19 cellular contexts compared by ENCODE assay signal in genomic region chr14:43687866-43688265, GRCh38.
DNase-seq lines count a peak whose midpoint lies in the region; ATAC-seq, FAIRE-seq and TF ChIP-seq lines count a peak whose summit lies in the region.
"Had no signal": no experiment of that assay in that cellular context is flagged by ENCODE, and none has a peak within 500 bp of the region (broad histone marks: within the 10 kb centered on the region; RNA-seq: fewer than 3 reads in every experiment).

No MANE protein-coding gene starts in this region.

- no peak for ATAC-seq in WTC11
- ATAC-seq in GM19035 (IDR thresholded peaks at IDR 0.05; ENCODE audit: unreplicated experiment): no peak
- ATAC-seq: activated CD4-positive, CD25-positive, alpha-beta regulatory T cell treated with anti-CD3 and anti-CD28 coated beads, Interleukin-2, amount 50 U/mL, for 24 hours had no signal

- POLR2A ChIA-PET in WTC11 (lab: Charles Lee): no interaction called here

- H3K9me3 Mint-ChIP-seq in WTC11: peaks cover 5% of the 10 kb centered on the region
- H3K9me3 Mint-ChIP-seq: activated naive CD4-positive, alpha-beta T cell treated with anti-CD3 and anti-CD28 coated beads, Interleukin-2, amount 50 U/mL, for 24 hours had no signal

- TF ChIP-seq POLR2A in vagina (IDR thresholded peaks at IDR 0.05): no peak

- no peak overlapping the region for H3K4me3 Mint-ChIP-seq in WTC11
- H3K4me3 Mint-ChIP-seq: activated naive CD4-positive, alpha-beta T cell treated with anti-CD3 and anti-CD28 coated beads, Interleukin-2, amount 50 U/mL, for 24 hours; central memory CD8-positive, alpha-beta T cell had no signal

- CTCF ChIA-PET in WTC11 (lab: Charles Lee): no interaction called here

- no peak for FAIRE-seq in RCC 7860 (lab: Jason Lieb, UNC)
- FAIRE-seq: small intestine had no signal

- H3K4me3 ChIP-seq in AG10803 (ENCODE audit: low read length): no peak overlapping the region
- H3K4me3 ChIP-seq in fibroblast of mammary gland (ENCODE audit: control insufficient read depth, low read depth, low read length): no peak overlapping the region
- no peak overlapping the region for H3K4me3 ChIP-seq in vagina
- H3K4me3 ChIP-seq: PC-9 had no signal

- no peaks in the 10 kb centered on the region for H3K27me3 Mint-ChIP-seq in WTC11 (ENCODE audit: low read depth)
- H3K27me3 Mint-ChIP-seq: activated naive CD4-positive, alpha-beta T cell treated with anti-CD3 and anti-CD28 coated beads, Interleukin-2, amount 50 U/mL, for 24 hours; central memory CD8-positive, alpha-beta T cell had no signal

- H3K4me1 Mint-ChIP-seq in WTC11: no peaks in the 10 kb centered on the region
- H3K4me1 Mint-ChIP-seq: activated naive CD4-positive, alpha-beta T cell treated with anti-CD3 and anti-CD28 coated beads, Interleukin-2, amount 50 U/mL, for 24 hours; central memory CD8-positive, alpha-beta T cell had no signal

- TF ChIP-seq CTCF in AG10803 (conservative IDR thresholded peaks at IDR 0.05; ENCODE audit: low read length): no peak
- TF ChIP-seq CTCF in fibroblast of mammary gland (conservative IDR thresholded peaks at IDR 0.05; ENCODE audit: control insufficient read depth, insufficient read depth, low read depth, low read length): no peak
- TF ChIP-seq CTCF in vagina (IDR thresholded peaks at IDR 0.05): no peak
- TF ChIP-seq CTCF in WTC11 (IDR thresholded peaks at IDR 0.05): no peak

- no peaks in the 10 kb centered on the region for H3K9me3 ChIP-seq in vagina
- H3K9me3 ChIP-seq: neutrophil had no signal

- H3K27ac Mint-ChIP-seq in WTC11: no peak overlapping the region
- H3K27ac Mint-ChIP-seq: activated naive CD4-positive, alpha-beta T cell treated with anti-CD3 and anti-CD28 coated beads, Interleukin-2, amount 50 U/mL, for 24 hours had no signal

- peak; percentile 1 for DNase-seq in AG10803 (ENCODE audit: low read depth)
- peak; percentile 3 for DNase-seq in RCC 7860 (ENCODE audit: low spot score)
- peak; percentile 47 for DNase-seq in fibroblast of mammary gland (ENCODE audit: low read depth)
- DNase-seq in non-pigmented ciliary epithelial cell (ENCODE audit: low read depth): peak; percentile 24
- DNase-seq in COR-L47 (lab: John Stamatoyannopoulos, UW): no peak
- no peak for DNase-seq in vagina (ENCODE audit: extremely low spot score in 2 of 2)
- no peak for DNase-seq in WTC11 (ENCODE audit: low spot score)
- DNase-seq: DMS153; H7; KBM-7; NCI-H526; small intestine; stimulated activated naive CD4-positive, alpha-beta T cell treated with Interleukin-2 at 50 U/mL for 16 hours had no signal

- H3K4me1 ChIP-seq in vagina: peaks cover 5% of the 10 kb centered on the region

- intact Hi-C loops in vagina (cut with DNase I): no loop called here

- H3K36me3 Mint-ChIP-seq in WTC11: no peaks in the 10 kb centered on the region
- H3K36me3 Mint-ChIP-seq: activated naive CD4-positive, alpha-beta T cell treated with anti-CD3 and anti-CD28 coated beads, Interleukin-2, amount 50 U/mL, for 24 hours had no signal

- H3K36me3 ChIP-seq in vagina: no peaks in the 10 kb centered on the region
- H3K36me3 ChIP-seq: neutrophil had no signal

- no peak overlapping the region for H3K27ac ChIP-seq in vagina
- H3K27ac ChIP-seq: neutrophil, PC-9 had no signal

- H3K27me3 ChIP-seq in vagina: no peaks in the 10 kb centered on the region
- H3K27me3 ChIP-seq: neutrophil had no signal

TF ChIP-seq in WTC11, 78 proteins besides CTCF, POLR2A, EP300 and RAD21:
- TF ChIP-seq, protein P1, sequence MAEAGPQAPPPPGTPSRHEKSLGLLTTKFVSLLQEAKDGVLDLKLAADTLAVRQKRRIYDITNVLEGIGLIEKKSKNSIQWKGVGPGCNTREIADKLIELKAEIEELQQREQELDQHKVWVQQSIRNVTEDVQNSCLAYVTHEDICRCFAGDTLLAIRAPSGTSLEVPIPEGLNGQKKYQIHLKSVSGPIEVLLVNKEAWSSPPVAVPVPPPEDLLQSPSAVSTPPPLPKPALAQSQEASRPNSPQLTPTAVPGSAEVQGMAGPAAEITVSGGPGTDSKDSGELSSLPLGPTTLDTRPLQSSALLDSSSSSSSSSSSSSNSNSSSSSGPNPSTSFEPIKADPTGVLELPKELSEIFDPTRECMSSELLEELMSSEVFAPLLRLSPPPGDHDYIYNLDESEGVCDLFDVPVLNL (CRISPR knock-in tag; IDR thresholded peaks at IDR 0.05; ENCODE audit: borderline replicate concordance, low read depth): no peak
- TF ChIP-seq ATF2 (CRISPR knock-in tag; IDR thresholded peaks at IDR 0.05; ENCODE audit: borderline replicate concordance, low read depth): no peak
- no peak for TF ChIP-seq ZNF121 (CRISPR knock-in tag; IDR thresholded peaks at IDR 0.05)
- TF ChIP-seq NR1H2 (CRISPR knock-in tag; IDR thresholded peaks at IDR 0.05): no peak
- no peak for TF ChIP-seq E2F5 (CRISPR knock-in tag; IDR thresholded peaks at IDR 0.05)
- TF ChIP-seq FOXP4 (CRISPR knock-in tag; IDR thresholded peaks at IDR 0.05): no peak
- TF ChIP-seq ZNF423 (CRISPR knock-in tag; IDR thresholded peaks at IDR 0.05): no peak
- no peak for TF ChIP-seq IRF1 (CRISPR knock-in tag; IDR thresholded peaks at IDR 0.05)
- TF ChIP-seq SMAD3 (CRISPR knock-in tag; IDR thresholded peaks at IDR 0.05; ENCODE audit: borderline replicate concordance): no peak

Comparison
In these comparisons a context has a peak if more than half of its experiments do, and no peak if none do; other contexts are left out.
1. DNase-seq: peak in AG10803 (single experiment), RCC 7860 (single experiment), fibroblast of mammary gland (single experiment) and non-pigmented ciliary epithelial cell (single experiment); none in COR-L47 (single experiment), vagina (0 of 2) and WTC11 (single experiment).